2 cellular contexts compared by ENCODE assay signal in genomic region chr2:148984449-148984848, GRCh38.
TF ChIP-seq lines count a peak whose summit lies in the region.

No MANE protein-coding gene starts in this region.

TF ChIP-seq in Ishikawa, 13 proteins besides CTCF, POLR2A, EP300 and RAD21 (continued from another document):
- TF ChIP-seq USF1 (IDR thresholded peaks at IDR 0.05) = peak; percentile 29; the same call in 1 of the 2 replicates

TF ChIP-seq in K562, 482 proteins besides CTCF, POLR2A, EP300 and RAD21 (continued from another document):
- peak; percentile 78 for TF ChIP-seq TFE3 (CRISPR knock-in tag; IDR thresholded peaks at IDR 0.05)
- TF ChIP-seq SNIP1 (IDR thresholded peaks at IDR 0.05; ENCODE audit: low read depth) = no peak
- no peak for TF ChIP-seq TOE1 (IDR thresholded peaks at IDR 0.05; ENCODE audit: borderline replicate concordance)
- TF ChIP-seq TOE1 (CRISPR knock-in tag; IDR thresholded peaks at IDR 0.05; ENCODE audit: borderline replicate concordance, low read depth) = no peak
- TF ChIP-seq HSF4 (CRISPR knock-in tag; IDR thresholded peaks at IDR 0.05; ENCODE audit: borderline replicate concordance) = no peak
- peak; percentile 72 for TF ChIP-seq RBM25 (IDR thresholded peaks at IDR 0.05; ENCODE audit: low read depth, low read length, severe bottlenecking)
- no peak for TF ChIP-seq ZFP30 (CRISPR knock-in tag; IDR thresholded peaks at IDR 0.05; ENCODE audit: borderline replicate concordance)
TF ChIP-seq in K562: peak in this region for 3.
